3 cellular contexts compared by ENCODE assay signal in the genomic region with DNA sequence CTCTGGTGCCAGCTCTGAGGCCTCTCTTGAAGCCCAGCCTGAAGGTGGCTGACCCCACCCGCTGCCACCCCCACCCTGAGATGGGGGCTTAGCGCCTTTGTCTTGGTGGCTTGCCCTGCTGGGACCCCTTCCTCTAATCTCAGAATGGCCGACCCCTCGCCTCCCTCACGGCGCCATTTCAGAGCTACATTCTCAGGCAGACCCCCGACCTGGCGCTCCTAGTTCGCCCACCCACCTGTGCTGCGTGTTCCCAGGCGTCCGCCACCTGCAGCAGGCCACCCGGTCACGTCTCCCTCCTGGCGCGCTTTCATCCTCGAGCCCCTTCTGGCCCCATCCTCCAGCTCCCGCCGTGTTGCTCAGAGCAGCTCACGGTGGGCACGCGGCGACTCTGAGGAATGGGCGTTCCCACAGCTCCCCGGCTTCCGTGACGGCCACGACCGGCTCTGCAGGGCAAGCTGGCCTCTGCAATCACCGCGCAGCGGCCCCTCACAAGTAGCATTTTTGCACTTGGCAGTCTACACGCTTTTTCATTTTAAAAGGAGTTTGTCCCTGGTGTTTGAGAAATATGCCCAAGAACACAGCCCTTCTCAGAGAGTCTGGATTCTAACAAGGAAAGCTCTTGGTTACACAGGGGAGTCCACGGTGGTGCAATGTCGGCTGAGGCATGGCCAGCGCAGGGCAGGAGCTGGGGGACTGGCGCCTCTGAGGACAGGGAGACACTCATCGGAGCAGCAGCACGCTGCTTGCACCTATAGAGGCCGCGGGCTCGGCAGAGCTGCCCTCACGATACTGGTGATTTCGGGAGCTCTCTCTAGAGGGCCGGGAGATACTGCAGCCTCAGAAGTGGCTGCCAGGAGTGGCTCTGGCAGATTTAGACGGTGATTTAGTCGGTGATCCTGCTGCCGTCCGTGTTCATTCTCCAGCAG.
TF ChIP-seq lines count a peak whose summit lies in the region.

No MANE protein-coding gene starts in this region.

TF ChIP-seq in A549, 52 proteins besides CTCF, POLR2A, EP300 and RAD21 (continues in another document):
- TF ChIP-seq HMGXB4 (CRISPR knock-in tag; IDR thresholded peaks at IDR 0.05; ENCODE audit: borderline replicate concordance) (no peak), E2F6 (IDR thresholded peaks at IDR 0.05; ENCODE audit: borderline replicate concordance, low read depth) (no peak), RCOR1 (IDR thresholded peaks at IDR 0.05; ENCODE audit: low read depth, low read length) (no peak), ESRRA (IDR thresholded peaks at IDR 0.05; ENCODE audit: borderline replicate concordance, low read length) (no peak), NFE2L2 (conservative IDR thresholded peaks at IDR 0.05; ENCODE audit: low read length) (no peak), HOXA7 (CRISPR knock-in tag; IDR thresholded peaks at IDR 0.05) (no peak), NPAS2 (CRISPR knock-in tag; IDR thresholded peaks at IDR 0.05; ENCODE audit: borderline replicate concordance) (no peak), CHD4 (IDR thresholded peaks at IDR 0.05; ENCODE audit: borderline replicate concordance) (no peak), HEYL (CRISPR knock-in tag; IDR thresholded peaks at IDR 0.05) (no peak), CBX2 (IDR thresholded peaks at IDR 0.05; ENCODE audit: borderline replicate concordance, low read depth) (no peak), KDM1A (IDR thresholded peaks at IDR 0.05; ENCODE audit: low read depth) (no peak), ZFP36 (IDR thresholded peaks at IDR 0.05; ENCODE audit: borderline replicate concordance, partially characterized antibody) (no peak), MAZ (IDR thresholded peaks at IDR 0.05; ENCODE audit: borderline replicate concordance, low read depth, low read length) (no peak), POLR2AphosphoS2 (conservative IDR thresholded peaks at IDR 0.05; ENCODE audit: low read length) (no peak), JUN (IDR thresholded peaks at IDR 0.05) (no peak), BHLHE40 (IDR thresholded peaks at IDR 0.05; ENCODE audit: low read depth, low read length) (no peak)
- TF ChIP-seq, protein P1, sequence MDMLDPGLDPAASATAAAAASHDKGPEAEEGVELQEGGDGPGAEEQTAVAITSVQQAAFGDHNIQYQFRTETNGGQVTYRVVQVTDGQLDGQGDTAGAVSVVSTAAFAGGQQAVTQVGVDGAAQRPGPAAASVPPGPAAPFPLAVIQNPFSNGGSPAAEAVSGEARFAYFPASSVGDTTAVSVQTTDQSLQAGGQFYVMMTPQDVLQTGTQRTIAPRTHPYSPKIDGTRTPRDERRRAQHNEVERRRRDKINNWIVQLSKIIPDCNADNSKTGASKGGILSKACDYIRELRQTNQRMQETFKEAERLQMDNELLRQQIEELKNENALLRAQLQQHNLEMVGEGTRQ (IDR thresholded peaks at IDR 0.05) = no peak
- TF ChIP-seq, protein P2, sequence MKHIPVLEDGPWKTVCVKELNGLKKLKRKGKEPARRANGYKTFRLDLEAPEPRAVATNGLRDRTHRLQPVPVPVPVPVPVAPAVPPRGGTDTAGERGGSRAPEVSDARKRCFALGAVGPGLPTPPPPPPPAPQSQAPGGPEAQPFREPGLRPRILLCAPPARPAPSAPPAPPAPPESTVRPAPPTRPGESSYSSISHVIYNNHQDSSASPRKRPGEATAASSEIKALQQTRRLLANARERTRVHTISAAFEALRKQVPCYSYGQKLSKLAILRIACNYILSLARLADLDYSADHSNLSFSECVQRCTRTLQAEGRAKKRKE (CRISPR knock-in tag; IDR thresholded peaks at IDR 0.05; ENCODE audit: low read depth) = no peak

TF ChIP-seq in K562, 482 proteins besides CTCF, POLR2A, EP300 and RAD21:
- TF ChIP-seq CEBPG (CRISPR knock-in tag; IDR thresholded peaks at IDR 0.05) (no peak), CEBPG (tag; conservative IDR thresholded peaks at IDR 0.05 in 1 of 2, IDR thresholded peaks at IDR 0.05 in 1 of 2) (no peak), KDM1A (IDR thresholded peaks at IDR 0.05) (no peak), ZNF644 (tag; IDR thresholded peaks at IDR 0.05; ENCODE audit: low read depth) (no peak), JUN (IDR thresholded peaks at IDR 0.05; ENCODE audit: borderline replicate concordance, low read depth, low read length) (no peak), JUN (CRISPR knock-in tag; IDR thresholded peaks at IDR 0.05; ENCODE audit: borderline replicate concordance) (no peak), KDM5B (IDR thresholded peaks at IDR 0.05; ENCODE audit: insufficient replicate concordance, low read depth, low read length) (no peak), MYNN (IDR thresholded peaks at IDR 0.05) (no peak), MYNN (CRISPR knock-in tag; IDR thresholded peaks at IDR 0.05) (no peak)
- TF ChIP-seq, protein P3, sequence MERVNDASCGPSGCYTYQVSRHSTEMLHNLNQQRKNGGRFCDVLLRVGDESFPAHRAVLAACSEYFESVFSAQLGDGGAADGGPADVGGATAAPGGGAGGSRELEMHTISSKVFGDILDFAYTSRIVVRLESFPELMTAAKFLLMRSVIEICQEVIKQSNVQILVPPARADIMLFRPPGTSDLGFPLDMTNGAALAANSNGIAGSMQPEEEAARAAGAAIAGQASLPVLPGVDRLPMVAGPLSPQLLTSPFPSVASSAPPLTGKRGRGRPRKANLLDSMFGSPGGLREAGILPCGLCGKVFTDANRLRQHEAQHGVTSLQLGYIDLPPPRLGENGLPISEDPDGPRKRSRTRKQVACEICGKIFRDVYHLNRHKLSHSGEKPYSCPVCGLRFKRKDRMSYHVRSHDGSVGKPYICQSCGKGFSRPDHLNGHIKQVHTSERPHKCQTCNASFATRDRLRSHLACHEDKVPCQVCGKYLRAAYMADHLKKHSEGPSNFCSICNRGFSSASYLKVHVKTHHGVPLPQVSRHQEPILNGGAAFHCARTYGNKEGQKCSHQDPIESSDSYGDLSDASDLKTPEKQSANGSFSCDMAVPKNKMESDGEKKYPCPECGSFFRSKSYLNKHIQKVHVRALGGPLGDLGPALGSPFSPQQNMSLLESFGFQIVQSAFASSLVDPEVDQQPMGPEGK (CRISPR knock-in tag; IDR thresholded peaks at IDR 0.05; ENCODE audit: borderline replicate concordance) = no peak

TF ChIP-seq in neural cell, 6 proteins besides CTCF, POLR2A, EP300 and RAD21:
- no peak for TF ChIP-seq EZH2 (IDR thresholded peaks at IDR 0.05; ENCODE audit: borderline replicate concordance, insufficient read depth, low read length, poor library complexity, severe bottlenecking)
- TF ChIP-seq MXI1 (conservative IDR thresholded peaks at IDR 0.05; ENCODE audit: poor library complexity, severe bottlenecking) = no peak
- TF ChIP-seq TAF1 (IDR thresholded peaks at IDR 0.05; ENCODE audit: low read depth) = no peak
- TF ChIP-seq SMC3 (conservative IDR thresholded peaks at IDR 0.05; ENCODE audit: poor library complexity) = no peak
- TF ChIP-seq POLR2AphosphoS5 (IDR thresholded peaks at IDR 0.05) = no peak
- TF ChIP-seq, protein P4, sequence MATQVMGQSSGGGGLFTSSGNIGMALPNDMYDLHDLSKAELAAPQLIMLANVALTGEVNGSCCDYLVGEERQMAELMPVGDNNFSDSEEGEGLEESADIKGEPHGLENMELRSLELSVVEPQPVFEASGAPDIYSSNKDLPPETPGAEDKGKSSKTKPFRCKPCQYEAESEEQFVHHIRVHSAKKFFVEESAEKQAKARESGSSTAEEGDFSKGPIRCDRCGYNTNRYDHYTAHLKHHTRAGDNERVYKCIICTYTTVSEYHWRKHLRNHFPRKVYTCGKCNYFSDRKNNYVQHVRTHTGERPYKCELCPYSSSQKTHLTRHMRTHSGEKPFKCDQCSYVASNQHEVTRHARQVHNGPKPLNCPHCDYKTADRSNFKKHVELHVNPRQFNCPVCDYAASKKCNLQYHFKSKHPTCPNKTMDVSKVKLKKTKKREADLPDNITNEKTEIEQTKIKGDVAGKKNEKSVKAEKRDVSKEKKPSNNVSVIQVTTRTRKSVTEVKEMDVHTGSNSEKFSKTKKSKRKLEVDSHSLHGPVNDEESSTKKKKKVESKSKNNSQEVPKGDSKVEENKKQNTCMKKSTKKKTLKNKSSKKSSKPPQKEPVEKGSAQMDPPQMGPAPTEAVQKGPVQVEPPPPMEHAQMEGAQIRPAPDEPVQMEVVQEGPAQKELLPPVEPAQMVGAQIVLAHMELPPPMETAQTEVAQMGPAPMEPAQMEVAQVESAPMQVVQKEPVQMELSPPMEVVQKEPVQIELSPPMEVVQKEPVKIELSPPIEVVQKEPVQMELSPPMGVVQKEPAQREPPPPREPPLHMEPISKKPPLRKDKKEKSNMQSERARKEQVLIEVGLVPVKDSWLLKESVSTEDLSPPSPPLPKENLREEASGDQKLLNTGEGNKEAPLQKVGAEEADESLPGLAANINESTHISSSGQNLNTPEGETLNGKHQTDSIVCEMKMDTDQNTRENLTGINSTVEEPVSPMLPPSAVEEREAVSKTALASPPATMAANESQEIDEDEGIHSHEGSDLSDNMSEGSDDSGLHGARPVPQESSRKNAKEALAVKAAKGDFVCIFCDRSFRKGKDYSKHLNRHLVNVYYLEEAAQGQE (IDR thresholded peaks at IDR 0.05; ENCODE audit: borderline replicate concordance) = no peak
